15 cellular contexts compared by ENCODE assay signal in the genomic region with DNA sequence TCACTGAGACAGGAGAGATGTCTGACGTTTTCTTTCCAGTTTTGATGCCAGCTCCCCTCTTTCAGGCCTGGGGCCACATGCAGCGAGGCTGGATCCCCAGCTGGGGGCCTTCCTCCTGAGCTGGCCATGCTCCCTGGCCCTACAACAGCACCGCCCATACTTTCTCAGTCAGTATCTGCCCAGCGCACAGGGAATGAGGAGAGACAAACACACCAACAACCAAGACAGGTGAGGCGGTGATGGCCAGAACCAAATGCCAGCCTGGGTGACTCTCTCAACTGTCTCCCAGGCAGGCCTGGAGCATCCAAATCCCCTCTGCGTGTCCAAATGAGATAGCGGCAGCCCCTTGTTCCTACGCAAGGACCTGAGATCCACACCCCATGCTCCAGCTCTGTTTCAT.
"Had no signal": no experiment of that assay in that cellular context is flagged by ENCODE, and none has a peak within 500 bp of the region (broad histone marks: within the 10 kb centered on the region; RNA-seq: fewer than 3 reads in every experiment).

No MANE protein-coding gene starts in this region.

- H3K9me3 Mint-ChIP-seq: activated naive CD4-positive, alpha-beta T cell treated with anti-CD3 and anti-CD28 coated beads for 36 hours; activated T-helper 2 cell treated with anti-CD3 and anti-CD28 coated beads, Interferon-gamma antibody, Interleukin-2, Interleukin-4, amounts not matched to agents 10 μg/mL and 5 μg/mL and 100 μg/mL, durations not matched to agents 14 hours and 24 hours and 36 hours; memory B cell; neural crest cell; stimulated activated memory B cell treated with anti-CD40 and anti-IgM and Interleukin-4, amounts not matched to agents 10 μg/mL and 1 μg/mL and 100 μg/mL, for 72 hours; T-helper 2 cell treated with Interferon-gamma antibody and Interleukin-4, amounts not matched to agents 5 μg/mL and 100 μg/mL, for 36 hours had no signal

- H3K27me3 ChIP-seq: cardiac muscle cell, ovary, tibial nerve had no signal

- H3K36me3 ChIP-seq: cardiac muscle cell, left ventricle myocardium inferior, ovary, tibial nerve had no signal

- H3K27ac Mint-ChIP-seq: activated naive CD4-positive, alpha-beta T cell treated with anti-CD3 and anti-CD28 coated beads for 36 hours; activated T-helper 2 cell treated with anti-CD3 and anti-CD28 coated beads, Interferon-gamma antibody, Interleukin-2, Interleukin-4, amounts not matched to agents 10 μg/mL and 5 μg/mL and 100 μg/mL, durations not matched to agents 14 hours and 24 hours and 36 hours; memory B cell; stimulated activated memory B cell treated with anti-CD40 and anti-IgM and Interleukin-4, amounts not matched to agents 10 μg/mL and 1 μg/mL and 100 μg/mL, for 72 hours; T-helper 2 cell treated with Interferon-gamma antibody and Interleukin-4, amounts not matched to agents 5 μg/mL and 100 μg/mL, for 36 hours had no signal

- ATAC-seq: activated CD4-positive, CD25-positive, alpha-beta regulatory T cell treated with anti-CD3 and anti-CD28 coated beads, Interleukin-2, amount 50 U/mL, for 24 hours; stimulated activated memory B cell treated with anti-CD40 and anti-IgM and Interleukin-4, amounts not matched to agents 10 μg/mL and 1 μg/mL and 100 μg/mL, for 72 hours had no signal

- H3K4me3 ChIP-seq: cardiac muscle cell, dorsolateral prefrontal cortex, left ventricle myocardium inferior, ovary, tibial nerve had no signal

- H3K9me3 ChIP-seq: left ventricle myocardium inferior, ovary, tibial nerve had no signal

- H3K36me3 Mint-ChIP-seq: memory B cell; stimulated activated memory B cell treated with anti-CD40 and anti-IgM and Interleukin-4, amounts not matched to agents 10 μg/mL and 1 μg/mL and 100 μg/mL, for 72 hours had no signal

- H3K4me3 Mint-ChIP-seq: activated naive CD4-positive, alpha-beta T cell treated with anti-CD3 and anti-CD28 coated beads for 36 hours; neural crest cell; T-helper 2 cell treated with Interferon-gamma antibody and Interleukin-4, amounts not matched to agents 5 μg/mL and 100 μg/mL, for 36 hours had no signal

- DNase-seq: activated CD4-positive, alpha-beta T cell treated with anti-CD3 and anti-CD28 coated beads, Interleukin-2, amount 50 U/mL, for 4 hours; activated naive CD4-positive, alpha-beta T cell treated with anti-CD3 and anti-CD28 coated beads for 36 hours; activated T-cell treated with anti-CD3 and anti-CD28 coated beads, Interleukin-2, amount 50 U/mL, for 1 hour; dorsolateral prefrontal cortex; left ventricle myocardium inferior had no signal

- FAIRE-seq: endometrium had no signal

- H3K27ac ChIP-seq: cardiac muscle cell, dorsolateral prefrontal cortex, left ventricle myocardium inferior, ovary, tibial nerve had no signal
